In the genomic region with DNA sequence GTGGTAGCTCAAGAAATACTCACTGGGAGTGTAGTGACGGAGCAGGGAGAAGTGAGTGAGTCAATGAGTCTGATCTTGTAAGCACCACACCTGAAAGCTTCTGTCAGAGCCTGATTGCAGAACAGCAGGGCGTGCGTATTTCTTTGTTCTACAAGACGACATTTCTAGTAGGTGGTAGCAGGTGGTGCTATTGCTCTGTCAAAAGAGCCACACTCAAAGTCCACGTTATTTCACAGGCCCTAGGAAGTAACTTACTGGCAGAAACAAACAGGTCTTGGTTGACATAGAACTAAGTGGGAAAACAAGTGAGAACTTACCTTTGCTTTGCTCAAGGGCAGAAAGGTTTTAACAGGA, we compare ENCODE assay signal across 8 cellular contexts. TPM values are rescaled to one million over a fixed set of nuclear protein-coding genes. Genes with fewer than 3 reads are reported as not detected.
DNase-seq lines count a peak whose midpoint lies in the region; ATAC-seq, FAIRE-seq and TF ChIP-seq lines count a peak whose summit lies in the region.

No MANE protein-coding gene starts in this region.

- no peak overlapping the region for H3K27ac ChIP-seq in A549

- no peak for TF ChIP-seq EP300 in A549 (IDR thresholded peaks at IDR 0.05)

- in situ Hi-C loops in GM13977 (cut with MboI; ENCODE audit: low pct_unique_long_range_greater_than_20kb, low sequenced_read_pairs, unreplicated experiment), result no loop called here

- DNase-seq in A549 (ENCODE audit: low read depth in 1 of 2, low spot score in 1 of 2), result peak in 1 of 2 experiments; percentile 44
- DNase-seq in HPDE6-E6E7 (ENCODE audit: extremely low spot score), result peak; percentile 80
- peak; percentile 86 for DNase-seq in SW480 (ENCODE audit: low spot score)
- peak; percentile 75 for DNase-seq in iPS DF 4.7 (ENCODE audit: extremely low read depth, low spot score)
- no peak for DNase-seq in GM13977 (ENCODE audit: low spot score)
- no peak for DNase-seq in central memory CD4-positive, alpha-beta T cell
- DNase-seq in effector CD4-positive, alpha-beta T cell, result no peak

- H3K4me1 ChIP-seq in A549, result no peaks in the 10 kb centered on the region

- no peak overlapping the region for H3K4me2 ChIP-seq in A549

- H3K4me3 ChIP-seq in A549, result no peak overlapping the region

- FAIRE-seq in A549 (lab: Jason Lieb, UNC), result no peak

- CTCF ChIA-PET in A549 (lab: Yijun Ruan, JAX), result interaction anchor here (0.5 to 1.2 kb wide), 2 partner anchors 10 to 367 kb away, joined by 4 to 5 read pairs; no protein-coding TSS in a partner anchor

- TF ChIP-seq POLR2A in A549 (IDR thresholded peaks at IDR 0.05; ENCODE audit: low read length), result no peak

- H3K9me3 ChIP-seq in A549, result no peaks in the 10 kb centered on the region

- WGBS in A549 (ENCODE audit: missing lambda C conversion rate), result 63% methylated on average over 5 of the region's 5 CpGs

- ATAC-seq in A549 (peak in 1 of 2 experiments; percentile 36; a peak in 2 of 6 replicates), GM21390 (IDR thresholded peaks at IDR 0.05; ENCODE audit: unreplicated experiment) (no peak)

- TF ChIP-seq CTCF in A549 (IDR thresholded peaks at IDR 0.05) (no peak; the same call in 2 of the 3 replicates), GM13977 (IDR thresholded peaks at IDR 0.05; ENCODE audit: extremely low read depth, insufficient read depth, missing control alignments) (no peak)

- TF ChIP-seq RAD21 in A549 (conservative IDR thresholded peaks at IDR 0.05 in 1 of 2, IDR thresholded peaks at IDR 0.05 in 1 of 2), result peak; percentile 31 to 33; a peak in 2 of 5 replicates

- POLR2A ChIA-PET in A549 (lab: Yijun Ruan, JAX), result no interaction called here

TF ChIP-seq in A549, 52 proteins besides CTCF, POLR2A, EP300 and RAD21:
- TF ChIP-seq, protein P1, sequence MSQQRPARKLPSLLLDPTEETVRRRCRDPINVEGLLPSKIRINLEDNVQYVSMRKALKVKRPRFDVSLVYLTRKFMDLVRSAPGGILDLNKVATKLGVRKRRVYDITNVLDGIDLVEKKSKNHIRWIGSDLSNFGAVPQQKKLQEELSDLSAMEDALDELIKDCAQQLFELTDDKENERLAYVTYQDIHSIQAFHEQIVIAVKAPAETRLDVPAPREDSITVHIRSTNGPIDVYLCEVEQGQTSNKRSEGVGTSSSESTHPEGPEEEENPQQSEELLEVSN (IDR thresholded peaks at IDR 0.05; ENCODE audit: borderline replicate concordance, low read depth), result no peak
- TF ChIP-seq KDM5A (IDR thresholded peaks at IDR 0.05) (no peak), HOXA7 (CRISPR knock-in tag; IDR thresholded peaks at IDR 0.05) (no peak), CBX2 (IDR thresholded peaks at IDR 0.05; ENCODE audit: borderline replicate concordance, low read depth) (no peak), RCOR1 (IDR thresholded peaks at IDR 0.05; ENCODE audit: low read depth, low read length) (no peak), ZC3H11A (IDR thresholded peaks at IDR 0.05) (no peak), ZSCAN20 (CRISPR knock-in tag; IDR thresholded peaks at IDR 0.05) (no peak), TFCP2L1 (CRISPR knock-in tag; IDR thresholded peaks at IDR 0.05) (no peak), EHMT2 (IDR thresholded peaks at IDR 0.05; ENCODE audit: low read depth) (no peak), POLR2AphosphoS2 (conservative IDR thresholded peaks at IDR 0.05; ENCODE audit: low read length) (no peak), RARB (CRISPR knock-in tag; IDR thresholded peaks at IDR 0.05) (no peak), NR3C1 (IDR thresholded peaks at IDR 0.05) (no peak)
- TF ChIP-seq, protein P2, sequence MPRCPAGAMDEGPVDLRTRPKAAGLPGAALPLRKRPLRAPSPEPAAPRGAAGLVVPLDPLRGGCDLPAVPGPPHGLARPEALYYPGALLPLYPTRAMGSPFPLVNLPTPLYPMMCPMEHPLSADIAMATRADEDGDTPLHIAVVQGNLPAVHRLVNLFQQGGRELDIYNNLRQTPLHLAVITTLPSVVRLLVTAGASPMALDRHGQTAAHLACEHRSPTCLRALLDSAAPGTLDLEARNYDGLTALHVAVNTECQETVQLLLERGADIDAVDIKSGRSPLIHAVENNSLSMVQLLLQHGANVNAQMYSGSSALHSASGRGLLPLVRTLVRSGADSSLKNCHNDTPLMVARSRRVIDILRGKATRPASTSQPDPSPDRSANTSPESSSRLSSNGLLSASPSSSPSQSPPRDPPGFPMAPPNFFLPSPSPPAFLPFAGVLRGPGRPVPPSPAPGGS (IDR thresholded peaks at IDR 0.05), result no peak
- TF ChIP-seq, protein P3, sequence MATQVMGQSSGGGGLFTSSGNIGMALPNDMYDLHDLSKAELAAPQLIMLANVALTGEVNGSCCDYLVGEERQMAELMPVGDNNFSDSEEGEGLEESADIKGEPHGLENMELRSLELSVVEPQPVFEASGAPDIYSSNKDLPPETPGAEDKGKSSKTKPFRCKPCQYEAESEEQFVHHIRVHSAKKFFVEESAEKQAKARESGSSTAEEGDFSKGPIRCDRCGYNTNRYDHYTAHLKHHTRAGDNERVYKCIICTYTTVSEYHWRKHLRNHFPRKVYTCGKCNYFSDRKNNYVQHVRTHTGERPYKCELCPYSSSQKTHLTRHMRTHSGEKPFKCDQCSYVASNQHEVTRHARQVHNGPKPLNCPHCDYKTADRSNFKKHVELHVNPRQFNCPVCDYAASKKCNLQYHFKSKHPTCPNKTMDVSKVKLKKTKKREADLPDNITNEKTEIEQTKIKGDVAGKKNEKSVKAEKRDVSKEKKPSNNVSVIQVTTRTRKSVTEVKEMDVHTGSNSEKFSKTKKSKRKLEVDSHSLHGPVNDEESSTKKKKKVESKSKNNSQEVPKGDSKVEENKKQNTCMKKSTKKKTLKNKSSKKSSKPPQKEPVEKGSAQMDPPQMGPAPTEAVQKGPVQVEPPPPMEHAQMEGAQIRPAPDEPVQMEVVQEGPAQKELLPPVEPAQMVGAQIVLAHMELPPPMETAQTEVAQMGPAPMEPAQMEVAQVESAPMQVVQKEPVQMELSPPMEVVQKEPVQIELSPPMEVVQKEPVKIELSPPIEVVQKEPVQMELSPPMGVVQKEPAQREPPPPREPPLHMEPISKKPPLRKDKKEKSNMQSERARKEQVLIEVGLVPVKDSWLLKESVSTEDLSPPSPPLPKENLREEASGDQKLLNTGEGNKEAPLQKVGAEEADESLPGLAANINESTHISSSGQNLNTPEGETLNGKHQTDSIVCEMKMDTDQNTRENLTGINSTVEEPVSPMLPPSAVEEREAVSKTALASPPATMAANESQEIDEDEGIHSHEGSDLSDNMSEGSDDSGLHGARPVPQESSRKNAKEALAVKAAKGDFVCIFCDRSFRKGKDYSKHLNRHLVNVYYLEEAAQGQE (IDR thresholded peaks at IDR 0.05), result no peak
- TF ChIP-seq, protein P4, sequence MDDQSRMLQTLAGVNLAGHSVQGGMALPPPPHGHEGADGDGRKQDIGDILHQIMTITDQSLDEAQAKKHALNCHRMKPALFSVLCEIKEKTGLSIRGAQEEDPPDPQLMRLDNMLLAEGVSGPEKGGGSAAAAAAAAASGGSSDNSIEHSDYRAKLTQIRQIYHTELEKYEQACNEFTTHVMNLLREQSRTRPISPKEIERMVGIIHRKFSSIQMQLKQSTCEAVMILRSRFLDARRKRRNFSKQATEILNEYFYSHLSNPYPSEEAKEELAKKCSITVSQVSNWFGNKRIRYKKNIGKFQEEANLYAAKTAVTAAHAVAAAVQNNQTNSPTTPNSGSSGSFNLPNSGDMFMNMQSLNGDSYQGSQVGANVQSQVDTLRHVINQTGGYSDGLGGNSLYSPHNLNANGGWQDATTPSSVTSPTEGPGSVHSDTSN (IDR thresholded peaks at IDR 0.05), result no peak
- TF ChIP-seq, protein P5, sequence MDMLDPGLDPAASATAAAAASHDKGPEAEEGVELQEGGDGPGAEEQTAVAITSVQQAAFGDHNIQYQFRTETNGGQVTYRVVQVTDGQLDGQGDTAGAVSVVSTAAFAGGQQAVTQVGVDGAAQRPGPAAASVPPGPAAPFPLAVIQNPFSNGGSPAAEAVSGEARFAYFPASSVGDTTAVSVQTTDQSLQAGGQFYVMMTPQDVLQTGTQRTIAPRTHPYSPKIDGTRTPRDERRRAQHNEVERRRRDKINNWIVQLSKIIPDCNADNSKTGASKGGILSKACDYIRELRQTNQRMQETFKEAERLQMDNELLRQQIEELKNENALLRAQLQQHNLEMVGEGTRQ (IDR thresholded peaks at IDR 0.05), result no peak
- TF ChIP-seq, protein P6, sequence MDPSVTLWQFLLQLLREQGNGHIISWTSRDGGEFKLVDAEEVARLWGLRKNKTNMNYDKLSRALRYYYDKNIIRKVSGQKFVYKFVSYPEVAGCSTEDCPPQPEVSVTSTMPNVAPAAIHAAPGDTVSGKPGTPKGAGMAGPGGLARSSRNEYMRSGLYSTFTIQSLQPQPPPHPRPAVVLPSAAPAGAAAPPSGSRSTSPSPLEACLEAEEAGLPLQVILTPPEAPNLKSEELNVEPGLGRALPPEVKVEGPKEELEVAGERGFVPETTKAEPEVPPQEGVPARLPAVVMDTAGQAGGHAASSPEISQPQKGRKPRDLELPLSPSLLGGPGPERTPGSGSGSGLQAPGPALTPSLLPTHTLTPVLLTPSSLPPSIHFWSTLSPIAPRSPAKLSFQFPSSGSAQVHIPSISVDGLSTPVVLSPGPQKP (IDR thresholded peaks at IDR 0.05; ENCODE audit: low read depth, low read length), result no peak

RNA-seq across cellular contexts. Expression of a gene that starts 46.4 kb away (rescaled TPM):
- polyA plus RNA-seq in A549 (2011; rRNA removed) (2.1 and 2.4 TPM in 2 replicates), A549 (2017; fragmentation: RNase III; extraction: RNeasy Plus Mini Kit Qiagen cat#74134 plus additional on column Dnase treatment) (0.21 to 0.54 TPM (median 0.31 TPM) in 3 replicates)
- polyA plus RNA-seq in A549 (2012; cell fraction: cytosol; rRNA removed), result 0.61 and 0.89 TPM in 2 replicates
- polyA plus RNA-seq in A549 (2012; cell fraction: nucleus; rRNA removed), result 0.98 TPM in 2 replicates
- 2.4 and 2.8 TPM in 2 replicates for polyA minus RNA-seq in A549 (2011; rRNA and poly(A)+ RNA removed)

Comparison
In these comparisons a context has a peak if more than half of its experiments do, and no peak if none do; other contexts are left out.
1. DNase-seq: peak in HPDE6-E6E7 (single experiment), SW480 (single experiment) and iPS DF 4.7 (single experiment); none in GM13977 (single experiment), central memory CD4-positive, alpha-beta T cell (single experiment) and effector CD4-positive, alpha-beta T cell (single experiment).